Comparison of ENCODE assay signal across 12 cellular contexts in the genomic region with DNA sequence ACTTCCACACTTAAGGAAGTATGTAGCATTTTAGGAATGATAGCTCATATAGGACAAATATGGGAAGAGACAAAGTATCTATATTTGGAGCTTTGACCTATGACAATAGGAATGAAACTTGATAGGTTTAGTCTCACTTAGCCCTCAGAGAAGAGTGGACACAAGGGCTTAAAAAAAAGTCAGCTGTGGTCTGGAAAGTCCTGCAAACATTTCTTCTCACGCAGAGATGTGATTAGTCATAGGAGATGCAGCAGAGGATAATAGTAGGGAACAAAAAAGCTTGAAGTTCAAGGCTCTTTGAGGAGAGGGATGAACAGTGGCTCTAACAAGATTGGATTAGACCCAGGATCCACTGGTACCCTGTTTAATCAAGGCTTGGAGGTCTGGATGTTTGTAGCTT. TPM values are rescaled to one million over a fixed set of nuclear protein-coding genes. Genes with fewer than 3 reads are reported as not detected.
DNase-seq lines count a peak whose midpoint lies in the region; ATAC-seq and TF ChIP-seq lines count a peak whose summit lies in the region.
"Had no signal": no experiment of that assay in that cellular context is flagged by ENCODE, and none has a peak within 500 bp of the region (broad histone marks: within the 10 kb centered on the region; RNA-seq: fewer than 3 reads in every experiment).

No MANE protein-coding gene starts in this region.

- H3K27me3 ChIP-seq in ACC112 (ENCODE audit: insufficient read depth, low read length) (peaks cover 15% of the 10 kb centered on the region), GM23248 (replicated peaks; ENCODE audit: insufficient read depth) (peaks cover 34% of the 10 kb centered on the region), RWPE2 (ENCODE audit: insufficient read depth, poor library complexity, severe bottlenecking) (peaks cover 26% of the 10 kb centered on the region)

- DNase-seq in GM23248 (peak; percentile 86), RWPE2 (ENCODE audit: low spot score) (no peak), fibroblast of peridontal ligament (ENCODE audit: extremely low read depth) (peak; percentile 92), substantia nigra (lab: John Stamatoyannopoulos, UW) (no peak)
- no peak for DNase-seq in activated T-cell treated with anti-CD3 and anti-CD28 coated beads, Interleukin-2, amount 50 U/mL, for 48 hours
- DNase-seq: activated CD8-positive, alpha-beta memory T cell treated with anti-CD3 and anti-CD28 coated beads, Interleukin-2, amount 50 U/mL, for 48 hours; anterior cingulate cortex; C1 segment of cervical spinal cord had no signal

- no peak overlapping the region for H3K9ac ChIP-seq in GM23248

- no peak overlapping the region for H2AFZ ChIP-seq in ACC112 (ENCODE audit: low read length, unreplicated experiment)
- H2AFZ ChIP-seq in GM23248 = 0 out of 2 replicates have a peak overlapping the region, but pooled peaks have one; percentile 19

- no peaks in the 10 kb centered on the region for H3K9me3 ChIP-seq in GM23248 (ENCODE audit: low read depth)
- no peaks in the 10 kb centered on the region for H3K9me3 ChIP-seq in RWPE2 (ENCODE audit: severe bottlenecking)

- 13 to 36% methylated on average over 1 of the region's 1 CpG for WGBS in GM23248 (ENCODE audit: low coverage in 1 of 2, low lambda C conversion rate in 2 of 2, missing lambda C conversion rate in 2 of 2), 2 experiments

- peaks cover 10% of the 10 kb centered on the region for H3K4me1 ChIP-seq in ACC112 (ENCODE audit: control insufficient read depth, insufficient read depth, low read length, unreplicated experiment)
- peaks cover 10% of the 10 kb centered on the region; the same call in 1 of the 2 replicates for H3K4me1 ChIP-seq in GM23248 (ENCODE audit: insufficient read depth)
- H3K4me1 ChIP-seq in RWPE2 (ENCODE audit: insufficient read depth, poor library complexity, severe bottlenecking) = no peaks in the 10 kb centered on the region

- no peak for TF ChIP-seq CTCF in RWPE2 (IDR thresholded peaks at IDR 0.05; ENCODE audit: poor library complexity, severe bottlenecking)

- H3K36me3 ChIP-seq in ACC112 (ENCODE audit: insufficient read depth, low read length) (no peaks in the 10 kb centered on the region), GM23248 (ENCODE audit: low read depth) (no peaks in the 10 kb centered on the region), RWPE2 (ENCODE audit: low read depth) (no peaks in the 10 kb centered on the region)

- in situ Hi-C loops in GM23248 (cut with MboI) = no loop called here

- peaks cover 5% of the 10 kb centered on the region; the same call in 1 of the 2 replicates for H3K9me2 ChIP-seq in GM23248 (ENCODE audit: insufficient read depth)

- H3K27ac ChIP-seq in ACC112 (ENCODE audit: low read depth, low read length) (peak overlapping the region; percentile 62; the same call in 1 of the 2 replicates), GM23248 (no peak overlapping the region), RWPE2 (ENCODE audit: poor library complexity, severe bottlenecking) (no peak overlapping the region), substantia nigra (ENCODE audit: low read depth, low read length, poor library complexity, severe bottlenecking) (no peak overlapping the region)
- H3K27ac ChIP-seq: VCaP had no signal

- H3K4me3 ChIP-seq in ACC112 (ENCODE audit: low read depth, low read length) (no peak overlapping the region; the same call in 1 of the 2 replicates), GM23248 (no peak overlapping the region), RWPE2 (ENCODE audit: severe bottlenecking) (no peak overlapping the region)

- ATAC-seq in RWPE2 (ENCODE audit: low read depth) (peak; percentile 54; the same call in 2 of the 3 replicates), HG02870 (IDR thresholded peaks at IDR 0.05; ENCODE audit: unreplicated experiment) (no peak), GM19023 (IDR thresholded peaks at IDR 0.05; ENCODE audit: unreplicated experiment) (no peak)

- H3F3A ChIP-seq in GM23248 (ENCODE audit: insufficient read depth) = peaks cover 11% of the 10 kb centered on the region

- H3K79me2 ChIP-seq in ACC112 (ENCODE audit: control insufficient read depth, insufficient read depth, low read length, unreplicated experiment) = no peaks in the 10 kb centered on the region
- H3K79me2 ChIP-seq in GM23248 (ENCODE audit: insufficient read depth) = no peaks in the 10 kb centered on the region

- H4K20me1 ChIP-seq in GM23248 (ENCODE audit: insufficient read depth) = no peaks in the 10 kb centered on the region

- H3K4me2 ChIP-seq in GM23248 (ENCODE audit: unreplicated experiment) = peak overlapping the region; percentile 7

RNA-seq across cellular contexts. Expression of a gene that starts 14.8 kb away (rescaled TPM):
- total RNA-seq in GM23248 (2014; rRNA removed; shearing (Covaris generic)) = 90.8 and 123 TPM in 2 replicates
- 47.2 and 47.4 TPM in 2 replicates for polyA plus RNA-seq in GM23248 (2016; fragmentation: Nextera tagmentation; extraction: Ambion mirVana)

RNA-seq across cellular contexts. Expression of a gene that starts 35.2 kb away (rescaled TPM):
- total RNA-seq in GM23248 (2014; rRNA removed; shearing (Covaris generic)) = 45.5 and 51.2 TPM in 2 replicates
- 77.5 and 83.4 TPM in 2 replicates for polyA plus RNA-seq in GM23248 (2016; fragmentation: Nextera tagmentation; extraction: Ambion mirVana)

Comparison
In these comparisons a context has a peak if more than half of its experiments do, and no peak if none do; other contexts are left out.
1. DNase-seq: peak in GM23248 (single experiment) and fibroblast of peridontal ligament (single experiment); none in RWPE2 (single experiment), substantia nigra (0 of 49) and activated T-cell treated with anti-CD3 and anti-CD28 coated beads, Interleukin-2, amount 50 U/mL, for 48 hours (0 of 2).